ENCODE assay signal across 17 cellular contexts in genomic region chr2:4653989-4654388, GRCh38.
DNase-seq lines count a peak whose midpoint lies in the region; ATAC-seq and TF ChIP-seq lines count a peak whose summit lies in the region.
"Had no signal": no experiment of that assay in that cellular context is flagged by ENCODE, and none has a peak within 500 bp of the region (broad histone marks: within the 10 kb centered on the region; RNA-seq: fewer than 3 reads in every experiment).

No MANE protein-coding gene starts in this region.

- H2AK5ac ChIP-seq in mesenchymal stem cell (ENCODE audit: low read length, severe bottlenecking): no peak overlapping the region

- H2BK15ac ChIP-seq in mesenchymal stem cell (ENCODE audit: low read depth, poor library complexity, severe bottlenecking): no peak overlapping the region

- 64% methylated on average over 2 of the region's 2 CpGs for WGBS in mesenchymal stem cell
- WGBS in SK-N-SH (ENCODE audit: low lambda C conversion rate): 21% methylated on average over 2 of the region's 2 CpGs

- H3K9me2 ChIP-seq in SK-N-SH: no peaks in the 10 kb centered on the region

- no peak for TF ChIP-seq RAD21 in SK-N-SH (IDR thresholded peaks at IDR 0.05; ENCODE audit: low read length)

- H3K14ac ChIP-seq in mesenchymal stem cell (ENCODE audit: low read length in 2 of 2): no peak overlapping the region

- H3K27ac ChIP-seq in C4-2B (peak overlapping the region; percentile 38; the same call in 1 of the 2 replicates), mesenchymal stem cell (ENCODE audit: low read length, poor library complexity, severe bottlenecking) (peak overlapping the region; percentile 72), osteoblast (ENCODE audit: low read depth, low read length) (no peak overlapping the region), SK-N-SH (ENCODE audit: low read depth in 2 of 2, low read length in 1 of 2) (no peak overlapping the region)
- H3K27ac ChIP-seq in effector memory CD4-positive, alpha-beta T cell (ENCODE audit: insufficient read depth, low read length, poor library complexity, severe bottlenecking): no peak overlapping the region

- H3K27me3 ChIP-seq in mesenchymal stem cell (ENCODE audit: control insufficient read depth in 1 of 2, insufficient read depth in 1 of 2, low read length in 2 of 2) (no peaks in the 10 kb centered on the region), osteoblast (ENCODE audit: insufficient read depth, low read length) (no peaks in the 10 kb centered on the region), SK-N-SH (ENCODE audit: insufficient read depth) (no peaks in the 10 kb centered on the region)
- H3K27me3 ChIP-seq in effector memory CD4-positive, alpha-beta T cell (replicated peaks; ENCODE audit: control insufficient read depth, insufficient read depth, low read length, poor library complexity, severe bottlenecking): no peaks in the 10 kb centered on the region
- H3K27me3 ChIP-seq: BE2C had no signal

- TF ChIP-seq CTCF in C4-2B (conservative IDR thresholded peaks at IDR 0.05) (no peak), LNCaP clone FGC (IDR thresholded peaks at IDR 0.05; ENCODE audit: control insufficient read depth, extremely low read depth, insufficient read depth) (no peak), osteoblast (IDR thresholded peaks at IDR 0.05; ENCODE audit: extremely low read depth, low read depth, low read length) (no peak), SK-N-SH (IDR thresholded peaks at IDR 0.05) (no peak)

- CTCF ChIA-PET in SK-N-SH (lab: Yijun Ruan, JAX): interaction anchor here (0.6 to 2.1 kb wide), 2 partner anchors 10 to 384 kb away, joined by 3 to 5 read pairs; no protein-coding TSS in a partner anchor

- H4K20me1 ChIP-seq in osteoblast (ENCODE audit: insufficient read depth, low read length) (no peaks in the 10 kb centered on the region), SK-N-SH (ENCODE audit: insufficient read depth) (no peaks in the 10 kb centered on the region)

- H3K36me3 ChIP-seq in mesenchymal stem cell (ENCODE audit: control insufficient read depth in 1 of 2, insufficient read depth in 2 of 2, low read depth in 1 of 2, low read length in 2 of 2) (no peaks in the 10 kb centered on the region), osteoblast (ENCODE audit: insufficient read depth, low read length) (no peaks in the 10 kb centered on the region), SK-N-SH (replicated peaks in 1 of 2; ENCODE audit: control insufficient read depth in 1 of 2, insufficient read depth in 2 of 2, low read length in 1 of 2) (no peaks in the 10 kb centered on the region)
- no peaks in the 10 kb centered on the region for H3K36me3 ChIP-seq in effector memory CD4-positive, alpha-beta T cell (ENCODE audit: control insufficient read depth, insufficient read depth, low read length)
- H3K36me3 ChIP-seq: BE2C had no signal

- no peak overlapping the region for H3K4me3 ChIP-seq in LNCaP clone FGC (ENCODE audit: low read depth, low read length)
- no peak overlapping the region for H3K4me3 ChIP-seq in mesenchymal stem cell (ENCODE audit: insufficient read depth in 1 of 2, low read depth in 1 of 2, low read length in 2 of 2)
- no peak overlapping the region for H3K4me3 ChIP-seq in effector memory CD4-positive, alpha-beta T cell (ENCODE audit: insufficient read depth, low read depth, low read length, poor library complexity, severe bottlenecking)
- no peak overlapping the region for H3K4me3 ChIP-seq in osteoblast (ENCODE audit: insufficient read depth, low read length)
- H3K4me3 ChIP-seq in SK-N-SH (ENCODE audit: low read depth in 2 of 2, low read length in 1 of 2): no peak overlapping the region
- H3K4me3 ChIP-seq: GM12878 had no signal

- H3K4me1 ChIP-seq in mesenchymal stem cell (ENCODE audit: control insufficient read depth, insufficient read depth, low read depth, low read length) (peaks cover 5% of the 10 kb centered on the region), osteoblast (ENCODE audit: insufficient read depth, low read length) (no peaks in the 10 kb centered on the region), SK-N-SH (ENCODE audit: control insufficient read depth in 1 of 2, insufficient read depth in 2 of 2, low read depth in 1 of 2, low read length in 1 of 2) (no peaks in the 10 kb centered on the region; a peak in 1 of 4 replicates)
- no peaks in the 10 kb centered on the region for H3K4me1 ChIP-seq in effector memory CD4-positive, alpha-beta T cell (ENCODE audit: control insufficient read depth, insufficient read depth, low read length, poor library complexity, severe bottlenecking)
- H3K4me1 ChIP-seq: BE2C had no signal

- H2BK120ac ChIP-seq in mesenchymal stem cell (ENCODE audit: low read depth, low read length): no peak overlapping the region

- no peak overlapping the region for H2BK5ac ChIP-seq in mesenchymal stem cell (ENCODE audit: low read depth, low read length, poor library complexity, severe bottlenecking)

- no peak overlapping the region for H4K91ac ChIP-seq in mesenchymal stem cell (ENCODE audit: low read length)

- H3K18ac ChIP-seq in mesenchymal stem cell (ENCODE audit: low read depth in 1 of 2, low read length in 2 of 2): no peak overlapping the region

- peaks cover 26% of the 10 kb centered on the region for H3K9me3 ChIP-seq in mesenchymal stem cell (ENCODE audit: control insufficient read depth, low read length)
- H3K9me3 ChIP-seq in effector memory CD4-positive, alpha-beta T cell (ENCODE audit: control insufficient read depth, low read length): no peaks in the 10 kb centered on the region
- peaks cover 4% of the 10 kb centered on the region for H3K9me3 ChIP-seq in osteoblast (ENCODE audit: low read depth, low read length)
- peaks cover 5% of the 10 kb centered on the region; the same call in 1 of the 2 replicates for H3K9me3 ChIP-seq in SK-N-SH
- H3K9me3 ChIP-seq: BE2C had no signal

- no peak overlapping the region for H2BK12ac ChIP-seq in mesenchymal stem cell (ENCODE audit: low read length in 2 of 2)

- H3K4ac ChIP-seq in mesenchymal stem cell (ENCODE audit: low read depth in 1 of 2, low read length in 2 of 2): no peak overlapping the region

- no peaks in the 10 kb centered on the region for H3K79me1 ChIP-seq in mesenchymal stem cell (replicated peaks; ENCODE audit: low read length, poor library complexity, severe bottlenecking)

- no peak overlapping the region for H3K4me2 ChIP-seq in mesenchymal stem cell (ENCODE audit: low read length, poor library complexity, severe bottlenecking)
- no peak overlapping the region for H3K4me2 ChIP-seq in osteoblast (ENCODE audit: insufficient read depth, low read length)
- H3K4me2 ChIP-seq in SK-N-SH: no peak overlapping the region

- H2AFZ ChIP-seq in mesenchymal stem cell (ENCODE audit: low read depth, low read length): no peak overlapping the region
- H2AFZ ChIP-seq in osteoblast (ENCODE audit: low read length): no peak overlapping the region
- H2AFZ ChIP-seq in SK-N-SH (ENCODE audit: low read depth): no peak overlapping the region

- no peaks in the 10 kb centered on the region for H3K79me2 ChIP-seq in osteoblast (ENCODE audit: insufficient read depth, low read length)
- H3K79me2 ChIP-seq in SK-N-SH (ENCODE audit: insufficient read depth): no peaks in the 10 kb centered on the region

- DNase-seq in LNCaP clone FGC (ENCODE audit: low read depth) (peak; percentile 32), OCI-M1 (lab: John Stamatoyannopoulos, UW) (peak; percentile 5), mesenchymal stem cell (no peak), osteoblast (ENCODE audit: insufficient read length, low spot score, missing footprints) (no peak), SK-N-SH (no peak)
- no peak for DNase-seq in effector memory CD4-positive, alpha-beta T cell
- DNase-seq: BE2C, DMS 273 treated with DMSO at 0.1 percent for 48 hours, HCEC 1CT, IMR-90, MV-4-11, NCI-H1436 treated with DMSO at 0.1 percent for 48 hours, NCI-H2107, PC-3 had no signal

- H4K8ac ChIP-seq in mesenchymal stem cell (ENCODE audit: low read length): no peak overlapping the region

- H3K23ac ChIP-seq in mesenchymal stem cell (ENCODE audit: low read length in 2 of 2): no peak overlapping the region

- H3K9ac ChIP-seq in mesenchymal stem cell (ENCODE audit: low read length) (no peak overlapping the region), SK-N-SH (no peak overlapping the region)

- no peak for TF ChIP-seq EP300 in SK-N-SH (IDR thresholded peaks at IDR 0.05; ENCODE audit: borderline replicate concordance in 1 of 2, low read depth in 1 of 2, low read length in 1 of 2)

- H3F3A ChIP-seq in SK-N-SH (replicated peaks; ENCODE audit: insufficient read depth): no peaks in the 10 kb centered on the region

- no peak for ATAC-seq in GM21526 (IDR thresholded peaks at IDR 0.05; ENCODE audit: low FRiP score, unreplicated experiment)
- ATAC-seq: GM12878, PC-3 had no signal

- POLR2A ChIA-PET in SK-N-SH (lab: Yijun Ruan, JAX): no interaction called here

TF ChIP-seq in SK-N-SH, 30 proteins besides CTCF, POLR2A, EP300 and RAD21 (continues in another document):
- TF ChIP-seq FOSL2 (IDR thresholded peaks at IDR 0.05; ENCODE audit: borderline replicate concordance, low read depth) (no peak), REST (IDR thresholded peaks at IDR 0.05; ENCODE audit: low read depth, low read length) (no peak), MAX (IDR thresholded peaks at IDR 0.05; ENCODE audit: low read depth) (no peak)

Comparison
In these comparisons a context has a peak if more than half of its experiments do, and no peak if none do; other contexts are left out.
1. H3K27ac ChIP-seq: peak in C4-2B (single experiment) and mesenchymal stem cell (single experiment); none in effector memory CD4-positive, alpha-beta T cell (single experiment), osteoblast (single experiment) and SK-N-SH (0 of 2).
2. DNase-seq: peak in LNCaP clone FGC (single experiment) and OCI-M1 (single experiment); none in mesenchymal stem cell (single experiment), effector memory CD4-positive, alpha-beta T cell (0 of 3), osteoblast (single experiment) and SK-N-SH (single experiment).